ENCODE assay signal across 21 cellular contexts in genomic region chr12:7101047-7101693, GRCh38. TPM values are rescaled to one million over a fixed set of nuclear protein-coding genes. Genes with fewer than 3 reads are reported as not detected.
A peak's percentile ranks its signal among the peaks of the same experiment; 100 is the strongest.
DNase-seq lines count a peak whose midpoint lies in the region; ATAC-seq and TF ChIP-seq lines count a peak whose summit lies in the region.
"Had no signal": no experiment of that assay in that cellular context is flagged by ENCODE, and none has a peak within 500 bp of the region (broad histone marks: within the 10 kb centered on the region; RNA-seq: fewer than 3 reads in every experiment).

No MANE protein-coding gene starts in this region.

- peaks cover 21% of the 10 kb centered on the region for H3K4me1 Mint-ChIP-seq in activated CD4-positive, alpha-beta memory T cell treated with anti-CD3 and anti-CD28 coated beads for 36 hours (ENCODE audit: low read depth)
- H3K4me1 Mint-ChIP-seq: neural crest cell had no signal

- H3K4me3 ChIP-seq in PC-3 (ENCODE audit: low read length) (no peak overlapping the region), tibial artery (no peak overlapping the region), esophagus muscularis mucosa (peak overlapping the region in 1 of 4 donors; percentile 9)
- H3K4me3 ChIP-seq: BLaER1 treated with 17β-estradiol and CSF1 and Interleukin-3, amounts not matched to agents 10 nM and 100 nM; lower lobe of right lung; prostate gland had no signal

- H2AFZ ChIP-seq in PC-3 (ENCODE audit: low read length), result no peak overlapping the region

- 0 out of 2 replicates have a peak, but pooled peaks cover under 1% of the 10 kb centered on the region for H3K79me2 ChIP-seq in PC-3 (ENCODE audit: low read length)

- peak; percentile 19 for DNase-seq in activated effector memory CD4-positive, alpha-beta T cell treated with anti-CD3 and anti-CD28 coated beads, Interleukin-2, amount 50 U/mL, for 16 hours
- no peak for DNase-seq in activated effector memory CD4-positive, alpha-beta T cell treated with Interleukin-2 at 50 U/mL for 16 hours
- DNase-seq in PC-3 (no peak), iris pigment epithelial cell (ENCODE audit: low read depth) (peak; percentile 30), tibial artery (peak; percentile 20 to 24), esophagus muscularis mucosa (ENCODE audit: extremely low spot score) (no peak), GM19238 (ENCODE audit: insufficient read length, low spot score) (no peak)
- DNase-seq in activated CD4-positive, alpha-beta memory T cell treated with anti-CD3 and anti-CD28 coated beads for 36 hours, result no peak
- DNase-seq: activated CD4-positive, alpha-beta T cell treated with anti-CD3 and anti-CD28 coated beads for 1 hour; Calu3; effector CD4-positive, alpha-beta T cell; KG1; lower lobe of right lung; NCI-H1694 treated with DMSO at 0.1 percent for 48 hours; SHP77 had no signal

- H3K9me3 Mint-ChIP-seq in activated CD4-positive, alpha-beta memory T cell treated with anti-CD3 and anti-CD28 coated beads for 36 hours, result peaks cover 8% of the 10 kb centered on the region

- TF ChIP-seq CTCF in PC-3 (conservative IDR thresholded peaks at IDR 0.05; ENCODE audit: low read depth, low read length) (no peak), tibial artery (IDR thresholded peaks at IDR 0.05) (no peak), esophagus muscularis mucosa (IDR thresholded peaks at IDR 0.05) (no peak)

- no peak for TF ChIP-seq EP300 in esophagus muscularis mucosa (IDR thresholded peaks at IDR 0.05)

- no peak overlapping the region for H3K4me3 Mint-ChIP-seq in activated CD4-positive, alpha-beta memory T cell treated with anti-CD3 and anti-CD28 coated beads for 36 hours
- H3K4me3 Mint-ChIP-seq: neural crest cell had no signal

- H3K4me2 ChIP-seq in PC-3 (ENCODE audit: low read length), result no peak overlapping the region
- H3K4me2 ChIP-seq: BLaER1 treated with 17β-estradiol and CSF1 and Interleukin-3, amounts not matched to agents 10 nM and 100 nM had no signal

- no peak overlapping the region for H3K9ac ChIP-seq in PC-3 (ENCODE audit: low read length)
- H3K9ac ChIP-seq: BLaER1 treated with 17β-estradiol and CSF1 and Interleukin-3, amounts not matched to agents 10 nM and 100 nM had no signal

- H3K36me3 ChIP-seq in PC-3 (ENCODE audit: low read depth, low read length) (peaks cover 2% of the 10 kb centered on the region; the same call in 1 of the 2 replicates), tibial artery (peaks cover 10 to 57% (median 12%) of the 10 kb centered on the region in 3 donors), esophagus muscularis mucosa (peaks cover 6 to 74% (median 32%) of the 10 kb centered on the region in 4 donors)
- H3K36me3 ChIP-seq: prostate gland had no signal

- peak; percentile 13; the same call in 1 of the 2 replicates for ATAC-seq in PC-3

- H3K9me3 ChIP-seq in PC-3 (ENCODE audit: low read length) (no peaks in the 10 kb centered on the region), tibial artery (peaks cover 0 to 2% (median 0%) of the 10 kb centered on the region in 3 donors), esophagus muscularis mucosa (no peaks in the 10 kb centered on the region)
- H3K9me3 ChIP-seq: lower lobe of right lung, prostate gland had no signal

- H3K27me3 ChIP-seq in PC-3 (ENCODE audit: low read length) (no peaks in the 10 kb centered on the region), tibial artery (no peaks in the 10 kb centered on the region), esophagus muscularis mucosa (no peaks in the 10 kb centered on the region)
- H3K27me3 ChIP-seq: BLaER1 treated with 17β-estradiol and CSF1 and Interleukin-3, amounts not matched to agents 10 nM and 100 nM had no signal

- no peak overlapping the region for H3K27ac ChIP-seq in PC-3 (ENCODE audit: low read length)
- H3K27ac ChIP-seq in tibial artery, result peak overlapping the region in 1 of 2 donors; percentile 24
- H3K27ac ChIP-seq in esophagus muscularis mucosa (replicated peaks in 1 of 4), result peak overlapping the region in 2 of 4 donors; percentile 46 to 60
- H3K27ac ChIP-seq: BLaER1 treated with 17β-estradiol and CSF1 and Interleukin-3, amounts not matched to agents 10 nM and 100 nM; lower lobe of right lung; prostate gland had no signal

- TF ChIP-seq POLR2A in esophagus muscularis mucosa (IDR thresholded peaks at IDR 0.05; ENCODE audit: low read depth), result no peak

- no peaks in the 10 kb centered on the region for H4K20me1 ChIP-seq in PC-3 (ENCODE audit: low read length)

- H3K4me1 ChIP-seq in PC-3 (ENCODE audit: insufficient read depth, low read length), result no peaks in the 10 kb centered on the region
- H3K4me1 ChIP-seq in tibial artery, result peaks cover 0 to 3% (median 0%) of the 10 kb centered on the region in 4 donors
- H3K4me1 ChIP-seq in esophagus muscularis mucosa, result peaks cover 0 to 14% (median 13%) of the 10 kb centered on the region in 4 donors
- H3K4me1 ChIP-seq: prostate gland had no signal

- 84% methylated on average over 4 of the region's 4 CpGs for WGBS in esophagus muscularis mucosa

- no peak overlapping the region for H3K27ac Mint-ChIP-seq in activated CD4-positive, alpha-beta memory T cell treated with anti-CD3 and anti-CD28 coated beads for 36 hours

- BruUV-seq in PC-3 (replicated peaks; lab: Mats Ljungman, UMichigan), result no TSS peak

- H3F3A ChIP-seq in PC-3 (ENCODE audit: low read length, unreplicated experiment), result no peaks in the 10 kb centered on the region

- H3K36me3 Mint-ChIP-seq in activated CD4-positive, alpha-beta memory T cell treated with anti-CD3 and anti-CD28 coated beads for 36 hours, result peaks cover 27% of the 10 kb centered on the region

- POLR2A ChIA-PET in PC-3 (lab: Charles Lee; ENCODE audit: unreplicated experiment), result no interaction called here
- POLR2A ChIA-PET in activated CD4-positive, alpha-beta memory T cell treated with anti-CD3 and anti-CD28 coated beads for 36 hours (lab: Charles Lee), result no interaction called here

- CTCF ChIA-PET in PC-3 (lab: Charles Lee), result no interaction called here
- CTCF ChIA-PET in activated CD4-positive, alpha-beta memory T cell treated with anti-CD3 and anti-CD28 coated beads for 36 hours (lab: Charles Lee), result interaction anchor here (2.0 to 2.2 kb wide), 3 partner anchors 8 to 12 kb away, joined by 6 to 12 read pairs (median 7); partner anchors contain the start of gene C1R

- no peaks in the 10 kb centered on the region for H3K9me2 ChIP-seq in PC-3 (replicated peaks; ENCODE audit: low read length)

- H3K27me3 Mint-ChIP-seq in activated CD4-positive, alpha-beta memory T cell treated with anti-CD3 and anti-CD28 coated beads for 36 hours, result no peaks in the 10 kb centered on the region

- intact Hi-C loops in PC-3 (cut with micrococcal nuclease), result no loop called here
- intact Hi-C loops in tibial artery (cut with DNase I; ENCODE audit: low total_unique reads), result no loop called here
- intact Hi-C loops in esophagus muscularis mucosa (cut with DNase I), result no loop called here
- intact Hi-C loops in activated CD4-positive, alpha-beta memory T cell treated with anti-CD3 and anti-CD28 coated beads for 36 hours (cut with micrococcal nuclease), result no loop called here

RNA-seq across cellular contexts. Expression of gene C1RL, which starts 7.8 kb away (rescaled TPM):
- total RNA-seq in PC-3 (2014; rRNA removed) (8.2 and 8.9 TPM in 2 replicates), esophagus muscularis mucosa (100 to 1,000 TPM in 1 of 4 donors, 10 to 100 TPM in 3; 64.8 to 159 (median 88.2) TPM)
- 10 to 100 TPM; 17.1 to 22.6 TPM for total RNA-seq in activated CD4-positive, alpha-beta memory T cell treated with anti-CD3 and anti-CD28 coated beads for 36 hours

RNA-seq across cellular contexts. Expression of gene C1R, which starts 8.9 kb away (rescaled TPM):
- total RNA-seq in PC-3 (2014; rRNA removed) (4.4 and 9.6 TPM in 2 replicates), esophagus muscularis mucosa (100 to 1,000 TPM; 324 to 603 (median 572) TPM)
- total RNA-seq in activated CD4-positive, alpha-beta memory T cell treated with anti-CD3 and anti-CD28 coated beads for 36 hours, result 1 to 10 TPM; 1.4 to 2.2 TPM

RNA-seq across cellular contexts. Expression of gene RBP5, which starts 27.5 kb away (rescaled TPM):
- not detected in 2 replicates for total RNA-seq in PC-3 (2014; rRNA removed)
- 1 to 10 TPM in 2 of 4 donors, under 1 TPM in 2; 0.46 to 5.0 (median 0.91) TPM for total RNA-seq in esophagus muscularis mucosa
- under 1 TPM in 1 of 2 experiments, not detected in 1; 0.21 TPM for total RNA-seq in activated CD4-positive, alpha-beta memory T cell treated with anti-CD3 and anti-CD28 coated beads for 36 hours
- total RNA-seq: A673, epithelial cell of proximal tubule, HT1080 had no signal

RNA-seq across cellular contexts. Expression of gene CLSTN3, which starts 29.0 kb away (rescaled TPM):
- total RNA-seq in PC-3 (2014; rRNA removed) (10.9 and 14.2 TPM in 2 replicates), esophagus muscularis mucosa (10 to 100 TPM in 3 of 4 donors, 1 to 10 TPM in 1; 9.6 to 25.6 (median 19.3) TPM)
- total RNA-seq in activated CD4-positive, alpha-beta memory T cell treated with anti-CD3 and anti-CD28 coated beads for 36 hours, result 10 to 100 TPM; 40.1 to 44.7 TPM

RNA-seq across cellular contexts. Expression of gene C1S, which starts 40.7 kb away (rescaled TPM):
- total RNA-seq in PC-3 (2014; rRNA removed) (2.1 and 2.9 TPM in 2 replicates), esophagus muscularis mucosa (100 to 1,000 TPM; 454 to 549 (median 512) TPM)
- 1 to 10 TPM; 1.7 to 2.0 TPM for total RNA-seq in activated CD4-positive, alpha-beta memory T cell treated with anti-CD3 and anti-CD28 coated beads for 36 hours

Comparison
In these comparisons a context has a peak if more than half of its experiments do, and no peak if none do; other contexts are left out.
1. DNase-seq: peak in activated effector memory CD4-positive, alpha-beta T cell treated with anti-CD3 and anti-CD28 coated beads, Interleukin-2, amount 50 U/mL, for 16 hours (single experiment), iris pigment epithelial cell (single experiment) and tibial artery (2 of 2); none in activated effector memory CD4-positive, alpha-beta T cell treated with Interleukin-2 at 50 U/mL for 16 hours (single experiment), PC-3 (single experiment), esophagus muscularis mucosa (single experiment), activated CD4-positive, alpha-beta memory T cell treated with anti-CD3 and anti-CD28 coated beads for 36 hours (single experiment) and GM19238 (single experiment).
2. RNA of gene C1R, which starts 8.9 kb away (total RNA-seq): 324 to 603 TPM in esophagus muscularis mucosa; 4.4 to 9.6 TPM in PC-3 and 1.4 to 2.2 TPM in activated CD4-positive, alpha-beta memory T cell treated with anti-CD3 and anti-CD28 coated beads for 36 hours; every median in the first group is over 10 times any median in the second.